ENCODE assay signal across 1 cellular context in genomic region chr1:33041026-33041425, GRCh38.
TF ChIP-seq lines count a peak whose summit lies in the region.

No MANE protein-coding gene starts in this region.

TF ChIP-seq in K562, 482 proteins besides CTCF, POLR2A, EP300 and RAD21 (continued from another document):
- TF ChIP-seq MGA (IDR thresholded peaks at IDR 0.05): no peak
- TF ChIP-seq CHD4 (IDR thresholded peaks at IDR 0.05; ENCODE audit: insufficient read depth, insufficient replicate concordance, low read depth, low read length, poor library complexity, severe bottlenecking): no peak
- TF ChIP-seq SRSF1 (IDR thresholded peaks at IDR 0.05; ENCODE audit: low read depth, low read length): no peak
- TF ChIP-seq ZNF146 (CRISPR knock-in tag; IDR thresholded peaks at IDR 0.05; ENCODE audit: unreplicated experiment): no peak
- 0 out of 2 replicates have a peak, but pooled peaks have one; percentile 11 for TF ChIP-seq PKNOX1 (IDR thresholded peaks at IDR 0.05)
